In the genomic region with DNA sequence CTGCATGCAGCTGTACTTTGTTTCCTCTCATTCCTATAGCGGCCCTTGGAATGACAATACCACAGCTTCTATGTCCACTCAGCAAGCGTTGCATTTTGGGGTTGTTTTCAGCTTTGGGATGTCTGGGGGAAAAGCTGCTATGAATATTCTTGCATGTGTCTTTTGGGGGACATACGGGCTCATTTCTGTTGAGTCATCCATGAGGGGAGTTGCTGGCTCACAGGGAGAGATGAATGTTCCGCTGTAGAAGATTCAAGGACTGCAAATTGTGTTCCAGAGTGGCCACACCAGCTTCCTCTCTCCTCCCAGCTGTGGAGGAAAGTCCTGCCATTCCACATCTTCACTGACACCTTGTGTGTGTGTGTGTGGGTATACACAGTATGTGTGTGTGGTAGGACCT, we compare ENCODE assay signal across 1 cellular context.
TF ChIP-seq lines count a peak whose summit lies in the region.

No MANE protein-coding gene starts in this region.

TF ChIP-seq in K562, 482 proteins besides CTCF, POLR2A, EP300 and RAD21 (continued from another document):
- TF ChIP-seq, protein P1, sequence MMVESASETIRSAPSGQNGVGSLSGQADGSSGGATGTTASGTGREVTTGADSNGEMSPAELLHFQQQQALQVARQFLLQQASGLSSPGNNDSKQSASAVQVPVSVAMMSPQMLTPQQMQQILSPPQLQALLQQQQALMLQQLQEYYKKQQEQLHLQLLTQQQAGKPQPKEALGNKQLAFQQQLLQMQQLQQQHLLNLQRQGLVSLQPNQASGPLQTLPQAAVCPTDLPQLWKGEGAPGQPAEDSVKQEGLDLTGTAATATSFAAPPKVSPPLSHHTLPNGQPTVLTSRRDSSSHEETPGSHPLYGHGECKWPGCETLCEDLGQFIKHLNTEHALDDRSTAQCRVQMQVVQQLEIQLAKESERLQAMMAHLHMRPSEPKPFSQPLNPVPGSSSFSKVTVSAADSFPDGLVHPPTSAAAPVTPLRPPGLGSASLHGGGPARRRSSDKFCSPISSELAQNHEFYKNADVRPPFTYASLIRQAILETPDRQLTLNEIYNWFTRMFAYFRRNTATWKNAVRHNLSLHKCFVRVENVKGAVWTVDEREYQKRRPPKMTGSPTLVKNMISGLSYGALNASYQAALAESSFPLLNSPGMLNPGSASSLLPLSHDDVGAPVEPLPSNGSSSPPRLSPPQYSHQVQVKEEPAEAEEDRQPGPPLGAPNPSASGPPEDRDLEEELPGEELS (CRISPR knock-in tag; IDR thresholded peaks at IDR 0.05; ENCODE audit: borderline replicate concordance), result no peak
- TF ChIP-seq SMARCE1 (IDR thresholded peaks at IDR 0.05) (no peak), ZNF431 (CRISPR knock-in tag; IDR thresholded peaks at IDR 0.05) (no peak), SMAD4 (CRISPR knock-in tag; conservative IDR thresholded peaks at IDR 0.05) (no peak), CXXC5 (CRISPR knock-in tag; IDR thresholded peaks at IDR 0.05) (no peak), CBFA2T2 (conservative IDR thresholded peaks at IDR 0.05) (no peak), STAT5B (CRISPR knock-in tag; IDR thresholded peaks at IDR 0.05) (no peak), RBBP5 (IDR thresholded peaks at IDR 0.05; ENCODE audit: borderline replicate concordance, insufficient read depth, low read length, poor library complexity, severe bottlenecking) (peak; percentile 17), ZNF780A (CRISPR knock-in tag; IDR thresholded peaks at IDR 0.05) (no peak), HCFC1 (IDR thresholded peaks at IDR 0.05; ENCODE audit: low read depth, low read length) (no peak), NFE2L1 (tag; IDR thresholded peaks at IDR 0.05; ENCODE audit: borderline replicate concordance, low read depth) (peak; percentile 38; the same call in 1 of the 2 replicates), SPI1 (IDR thresholded peaks at IDR 0.05; ENCODE audit: borderline replicate concordance, low read depth, low read length) (no peak), BRF1 (IDR thresholded peaks at IDR 0.05; ENCODE audit: borderline replicate concordance, extremely low read depth, insufficient read length) (no peak), MAFF (IDR thresholded peaks at IDR 0.05; ENCODE audit: low read length) (peak; percentile 50), ZC3H4 (CRISPR knock-in tag; IDR thresholded peaks at IDR 0.05; ENCODE audit: borderline replicate concordance) (no peak)
- TF ChIP-seq, protein P2, sequence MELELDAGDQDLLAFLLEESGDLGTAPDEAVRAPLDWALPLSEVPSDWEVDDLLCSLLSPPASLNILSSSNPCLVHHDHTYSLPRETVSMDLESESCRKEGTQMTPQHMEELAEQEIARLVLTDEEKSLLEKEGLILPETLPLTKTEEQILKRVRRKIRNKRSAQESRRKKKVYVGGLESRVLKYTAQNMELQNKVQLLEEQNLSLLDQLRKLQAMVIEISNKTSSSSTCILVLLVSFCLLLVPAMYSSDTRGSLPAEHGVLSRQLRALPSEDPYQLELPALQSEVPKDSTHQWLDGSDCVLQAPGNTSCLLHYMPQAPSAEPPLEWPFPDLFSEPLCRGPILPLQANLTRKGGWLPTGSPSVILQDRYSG (tag; conservative IDR thresholded peaks at IDR 0.05; ENCODE audit: low read depth), result no peak
- TF ChIP-seq, protein P3, sequence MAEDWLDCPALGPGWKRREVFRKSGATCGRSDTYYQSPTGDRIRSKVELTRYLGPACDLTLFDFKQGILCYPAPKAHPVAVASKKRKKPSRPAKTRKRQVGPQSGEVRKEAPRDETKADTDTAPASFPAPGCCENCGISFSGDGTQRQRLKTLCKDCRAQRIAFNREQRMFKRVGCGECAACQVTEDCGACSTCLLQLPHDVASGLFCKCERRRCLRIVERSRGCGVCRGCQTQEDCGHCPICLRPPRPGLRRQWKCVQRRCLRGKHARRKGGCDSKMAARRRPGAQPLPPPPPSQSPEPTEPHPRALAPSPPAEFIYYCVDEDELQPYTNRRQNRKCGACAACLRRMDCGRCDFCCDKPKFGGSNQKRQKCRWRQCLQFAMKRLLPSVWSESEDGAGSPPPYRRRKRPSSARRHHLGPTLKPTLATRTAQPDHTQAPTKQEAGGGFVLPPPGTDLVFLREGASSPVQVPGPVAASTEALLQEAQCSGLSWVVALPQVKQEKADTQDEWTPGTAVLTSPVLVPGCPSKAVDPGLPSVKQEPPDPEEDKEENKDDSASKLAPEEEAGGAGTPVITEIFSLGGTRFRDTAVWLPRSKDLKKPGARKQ (CRISPR knock-in tag; IDR thresholded peaks at IDR 0.05), result no peak
- TF ChIP-seq, protein P4, sequence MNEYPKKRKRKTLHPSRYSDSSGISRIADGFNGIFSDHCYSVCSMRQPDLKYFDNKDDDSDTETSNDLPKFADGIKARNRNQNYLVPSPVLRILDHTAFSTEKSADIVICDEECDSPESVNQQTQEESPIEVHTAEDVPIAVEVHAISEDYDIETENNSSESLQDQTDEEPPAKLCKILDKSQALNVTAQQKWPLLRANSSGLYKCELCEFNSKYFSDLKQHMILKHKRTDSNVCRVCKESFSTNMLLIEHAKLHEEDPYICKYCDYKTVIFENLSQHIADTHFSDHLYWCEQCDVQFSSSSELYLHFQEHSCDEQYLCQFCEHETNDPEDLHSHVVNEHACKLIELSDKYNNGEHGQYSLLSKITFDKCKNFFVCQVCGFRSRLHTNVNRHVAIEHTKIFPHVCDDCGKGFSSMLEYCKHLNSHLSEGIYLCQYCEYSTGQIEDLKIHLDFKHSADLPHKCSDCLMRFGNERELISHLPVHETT (CRISPR knock-in tag; conservative IDR thresholded peaks at IDR 0.05 in 1 of 2, IDR thresholded peaks at IDR 0.05 in 1 of 2), result no peak
- TF ChIP-seq, protein P5, sequence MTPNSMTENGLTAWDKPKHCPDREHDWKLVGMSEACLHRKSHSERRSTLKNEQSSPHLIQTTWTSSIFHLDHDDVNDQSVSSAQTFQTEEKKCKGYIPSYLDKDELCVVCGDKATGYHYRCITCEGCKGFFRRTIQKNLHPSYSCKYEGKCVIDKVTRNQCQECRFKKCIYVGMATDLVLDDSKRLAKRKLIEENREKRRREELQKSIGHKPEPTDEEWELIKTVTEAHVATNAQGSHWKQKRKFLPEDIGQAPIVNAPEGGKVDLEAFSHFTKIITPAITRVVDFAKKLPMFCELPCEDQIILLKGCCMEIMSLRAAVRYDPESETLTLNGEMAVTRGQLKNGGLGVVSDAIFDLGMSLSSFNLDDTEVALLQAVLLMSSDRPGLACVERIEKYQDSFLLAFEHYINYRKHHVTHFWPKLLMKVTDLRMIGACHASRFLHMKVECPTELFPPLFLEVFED (CRISPR knock-in tag; conservative IDR thresholded peaks at IDR 0.05), result no peak
